21 cellular contexts compared by ENCODE assay signal in the genomic region with DNA sequence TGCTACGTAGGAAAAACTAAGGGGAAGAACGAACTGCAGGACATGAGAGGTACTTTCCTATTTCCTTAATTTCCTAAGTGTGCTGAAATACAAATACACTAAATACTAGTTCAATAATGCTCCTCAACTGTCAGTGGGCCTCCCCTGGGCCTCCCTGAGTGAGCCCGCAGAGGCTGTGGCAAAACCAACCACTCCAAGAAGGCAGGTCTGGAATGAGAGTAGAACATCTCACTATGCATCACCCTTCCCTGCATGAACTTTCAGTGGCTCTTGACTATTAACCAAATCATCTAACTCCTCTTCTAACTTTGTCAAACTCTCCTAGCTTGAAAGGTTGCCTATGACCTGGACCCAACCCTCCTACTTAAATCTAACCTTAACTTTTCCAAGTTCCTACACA.
A peak's percentile ranks its signal among the peaks of the same experiment; 100 is the strongest.
DNase-seq lines count a peak whose midpoint lies in the region; ATAC-seq, FAIRE-seq and TF ChIP-seq lines count a peak whose summit lies in the region.
"Had no signal": no experiment of that assay in that cellular context is flagged by ENCODE, and none has a peak within 500 bp of the region (broad histone marks: within the 10 kb centered on the region; RNA-seq: fewer than 3 reads in every experiment).

No MANE protein-coding gene starts in this region.

- H3K36me3 Mint-ChIP-seq in activated CD4-positive, alpha-beta T cell treated with anti-CD3 and anti-CD28 coated beads for 36 hours (ENCODE audit: low read depth) = peaks cover 37% of the 10 kb centered on the region
- H3K36me3 Mint-ChIP-seq in activated naive CD8-positive, alpha-beta T cell treated with anti-CD3 and anti-CD28 coated beads, Interleukin-2, amount 50 U/mL, for 24 hours (ENCODE audit: low read depth) = peaks cover 35% of the 10 kb centered on the region
- peaks cover 29% of the 10 kb centered on the region for H3K36me3 Mint-ChIP-seq in activated naive CD8-positive, alpha-beta T cell treated with anti-CD3 and anti-CD28 coated beads for 36 hours

- no TSS peak for BruUV-seq in GM12878 (replicated peaks; lab: Mats Ljungman, UMichigan)

- POLR2A ChIA-PET in activated CD4-positive, alpha-beta T cell treated with anti-CD3 and anti-CD28 coated beads for 36 hours (lab: Charles Lee) = interaction anchor here (0.6 kb wide), 1 partner anchor 383 kb away, joined by 3 read pairs; no protein-coding TSS in a partner anchor
- POLR2A ChIA-PET in GM12878 (lab: Charles Lee) = interaction anchor here (1.5 kb wide), 2 partner anchors 8 to 11 kb away, joined by 3 to 6 read pairs; no protein-coding TSS in a partner anchor

- 83% methylated on average over 3 of the region's 3 CpGs for WGBS in GM12878 (ENCODE audit: insufficient coverage, insufficient replicate concordance, low lambda C conversion rate, missing lambda C conversion rate)

- no peak overlapping the region for H2AFZ ChIP-seq in GM12878 (ENCODE audit: control insufficient read depth, low read depth, low read length)
- H2AFZ ChIP-seq: GM23338 had no signal

- H3K4me3 ChIP-seq in GM12878 (no peak overlapping the region), tibial artery (no peak overlapping the region)
- H3K4me3 ChIP-seq: GM23338 had no signal

- no peaks in the 10 kb centered on the region for H4K20me1 ChIP-seq in GM12878 (ENCODE audit: control insufficient read depth, insufficient read depth)

- in situ Hi-C loops in GM12878 (cut with MboI) = no loop called here

- TF ChIP-seq EP300 in GM12878 (IDR thresholded peaks at IDR 0.05; ENCODE audit: borderline replicate concordance in 1 of 2, control insufficient read depth in 1 of 2, low read depth in 2 of 2, low read length in 2 of 2) = no peak

- H3K36me3 ChIP-seq in GM12878 (ENCODE audit: control insufficient read depth in 2 of 2, insufficient read depth in 2 of 2, low read length in 1 of 2) (peaks cover 0 to 12% of the 10 kb centered on the region in 2 experiments; a peak in 3 of 4 replicates), tibial artery (peaks cover 0 to 10% (median 0%) of the 10 kb centered on the region in 3 donors)

- no peak overlapping the region for H3K27ac ChIP-seq in GM12878 (ENCODE audit: control insufficient read depth, insufficient read depth)
- H3K27ac ChIP-seq in tibial artery = peak overlapping the region; percentile 62 to 65
- H3K27ac ChIP-seq: 22Rv1 had no signal

- H3K9me3 Mint-ChIP-seq in activated CD4-positive, alpha-beta T cell treated with anti-CD3 and anti-CD28 coated beads for 36 hours (ENCODE audit: low read depth) = no peaks in the 10 kb centered on the region
- no peaks in the 10 kb centered on the region for H3K9me3 Mint-ChIP-seq in activated naive CD8-positive, alpha-beta T cell treated with anti-CD3 and anti-CD28 coated beads, Interleukin-2, amount 50 U/mL, for 24 hours
- H3K9me3 Mint-ChIP-seq in activated naive CD8-positive, alpha-beta T cell treated with anti-CD3 and anti-CD28 coated beads for 36 hours = no peaks in the 10 kb centered on the region
- H3K9me3 Mint-ChIP-seq: CD14-positive monocyte; CD8-positive, alpha-beta T cell; GM23338 had no signal

- peaks cover 38% of the 10 kb centered on the region for H3K4me1 Mint-ChIP-seq in activated CD4-positive, alpha-beta T cell treated with anti-CD3 and anti-CD28 coated beads for 36 hours
- peaks cover 41% of the 10 kb centered on the region for H3K4me1 Mint-ChIP-seq in activated naive CD8-positive, alpha-beta T cell treated with anti-CD3 and anti-CD28 coated beads, Interleukin-2, amount 50 U/mL, for 24 hours
- H3K4me1 Mint-ChIP-seq in activated naive CD8-positive, alpha-beta T cell treated with anti-CD3 and anti-CD28 coated beads for 36 hours = peaks cover 26% of the 10 kb centered on the region
- H3K4me1 Mint-ChIP-seq: CD14-positive monocyte, GM23338 had no signal

- no peaks in the 10 kb centered on the region for H3K79me2 ChIP-seq in GM12878 (ENCODE audit: control insufficient read depth, insufficient read depth, low read length)

- no peaks in the 10 kb centered on the region for H3K27me3 Mint-ChIP-seq in activated CD4-positive, alpha-beta T cell treated with anti-CD3 and anti-CD28 coated beads for 36 hours
- H3K27me3 Mint-ChIP-seq in activated naive CD8-positive, alpha-beta T cell treated with anti-CD3 and anti-CD28 coated beads, Interleukin-2, amount 50 U/mL, for 24 hours = no peaks in the 10 kb centered on the region
- no peaks in the 10 kb centered on the region for H3K27me3 Mint-ChIP-seq in activated naive CD8-positive, alpha-beta T cell treated with anti-CD3 and anti-CD28 coated beads for 36 hours

- H3K9me3 ChIP-seq in GM12878 (replicated peaks; ENCODE audit: control insufficient read depth, insufficient read depth, low read length) = no peaks in the 10 kb centered on the region
- H3K9me3 ChIP-seq in tibial artery = no peaks in the 10 kb centered on the region

- peak; percentile 10 for DNase-seq in activated CD4-positive, alpha-beta T cell treated with anti-CD3 and anti-CD28 coated beads for 36 hours
- DNase-seq in activated CD4-positive, alpha-beta T cell treated with anti-CD3 and anti-CD28 coated beads for 1 hour = no peak
- no peak for DNase-seq in activated naive CD8-positive, alpha-beta T cell treated with anti-CD3 and anti-CD28 coated beads, Interleukin-2, amount 50 U/mL, for 24 hours
- DNase-seq in activated naive CD8-positive, alpha-beta T cell treated with anti-CD3 and anti-CD28 coated beads for 36 hours = no peak
- DNase-seq in GM12878 (ENCODE audit: low read depth, low spot score) (no peak), tibial artery (no peak)
- DNase-seq: CD8-positive, alpha-beta T cell; COR-L47; DMS153; DMS79 treated with DMSO at 0.1 percent for 48 hours; EL; H7 had no signal

- TF ChIP-seq CTCF in GM12878 (IDR thresholded peaks at IDR 0.05 in 2 of 3, conservative IDR thresholded peaks at IDR 0.05 in 1 of 3; ENCODE audit: control insufficient read depth in 2 of 3, extremely low read depth in 1 of 3, insufficient read depth in 1 of 3, low read depth in 3 of 3, low read length in 3 of 3) (no peak), tibial artery (IDR thresholded peaks at IDR 0.05) (no peak)

- H3K27ac Mint-ChIP-seq in activated CD4-positive, alpha-beta T cell treated with anti-CD3 and anti-CD28 coated beads for 36 hours = no peak overlapping the region
- H3K27ac Mint-ChIP-seq in activated naive CD8-positive, alpha-beta T cell treated with anti-CD3 and anti-CD28 coated beads, Interleukin-2, amount 50 U/mL, for 24 hours = no peak overlapping the region
- no peak overlapping the region for H3K27ac Mint-ChIP-seq in activated naive CD8-positive, alpha-beta T cell treated with anti-CD3 and anti-CD28 coated beads for 36 hours
- H3K27ac Mint-ChIP-seq: CD8-positive, alpha-beta T cell; GM23338 had no signal

- no peak for ATAC-seq in activated CD4-positive, alpha-beta T cell treated with anti-CD3 and anti-CD28 coated beads for 36 hours
- peak; percentile 23 for ATAC-seq in activated naive CD8-positive, alpha-beta T cell treated with anti-CD3 and anti-CD28 coated beads, Interleukin-2, amount 50 U/mL, for 24 hours
- ATAC-seq in GM12878 (no peak), HG02763 (IDR thresholded peaks at IDR 0.05; ENCODE audit: unreplicated experiment) (no peak)
- ATAC-seq: CD8-positive, alpha-beta T cell; GM23338; HepG2 had no signal

- no peak for TF ChIP-seq POLR2A in GM12878 (IDR thresholded peaks at IDR 0.05; ENCODE audit: low read depth, low read length)

- CTCF ChIA-PET in activated CD4-positive, alpha-beta T cell treated with anti-CD3 and anti-CD28 coated beads for 36 hours (lab: Charles Lee) = interaction anchor here (0.8 to 2.5 kb wide), 3 partner anchors 27 to 86 kb away, joined by 3 to 6 read pairs (median 3); no protein-coding TSS in a partner anchor
- CTCF ChIA-PET in GM12878 (lab: Yijun Ruan, JAX) = interaction anchor here (0.7 to 1.7 kb wide), 7 partner anchors 8 to 1354 kb away, joined by 3 to 5 read pairs (median 4); no protein-coding TSS in a partner anchor

- RAD21 ChIA-PET in GM12878 (lab: Charles Lee; ENCODE audit: unreplicated experiment) = interaction anchor here (0.9 kb wide), 1 partner anchor 564 kb away, joined by 4 read pairs; no protein-coding TSS in a partner anchor

- FAIRE-seq in GM12878 (lab: Jason Lieb, UNC) = peak; percentile 59
- FAIRE-seq: D721Med, G401.6, GM12892, HepG2, HTR-8/SVneo had no signal

- no peak overlapping the region for H3K9ac ChIP-seq in GM12878 (ENCODE audit: control insufficient read depth, insufficient read depth, low read length)

- intact Hi-C loops in activated CD4-positive, alpha-beta T cell treated with anti-CD3 and anti-CD28 coated beads for 36 hours (cut with DNase I, micrococcal nuclease) = no loop called here
- intact Hi-C loops in GM12878 (cut with micrococcal nuclease; ENCODE audit: unreplicated experiment) = no loop called here
- intact Hi-C loops in tibial artery (cut with DNase I; ENCODE audit: low total_unique reads) = no loop called here

- H3K4me1 ChIP-seq in GM12878 (ENCODE audit: control insufficient read depth, insufficient read depth, low read length) = peaks cover 11% of the 10 kb centered on the region
- H3K4me1 ChIP-seq in tibial artery = peaks cover 0 to 41% (median 19%) of the 10 kb centered on the region in 4 donors

- H3K27me3 ChIP-seq in GM12878 (replicated peaks in 1 of 2; ENCODE audit: control insufficient read depth in 2 of 2, insufficient read depth in 2 of 2, low read length in 1 of 2) (no peaks in the 10 kb centered on the region), tibial artery (no peaks in the 10 kb centered on the region)

- TF ChIP-seq RAD21 in GM12878 (IDR thresholded peaks at IDR 0.05; ENCODE audit: insufficient read depth, low read depth, low read length) = no peak

- no peak overlapping the region for H3K4me3 Mint-ChIP-seq in activated CD4-positive, alpha-beta T cell treated with anti-CD3 and anti-CD28 coated beads for 36 hours
- H3K4me3 Mint-ChIP-seq in activated naive CD8-positive, alpha-beta T cell treated with anti-CD3 and anti-CD28 coated beads, Interleukin-2, amount 50 U/mL, for 24 hours = no peak overlapping the region
- H3K4me3 Mint-ChIP-seq in activated naive CD8-positive, alpha-beta T cell treated with anti-CD3 and anti-CD28 coated beads for 36 hours = no peak overlapping the region
- H3K4me3 Mint-ChIP-seq: CD14-positive monocyte; CD8-positive, alpha-beta T cell; GM23338 had no signal

- no peak overlapping the region for H3K4me2 ChIP-seq in GM12878 (ENCODE audit: control insufficient read depth, insufficient read depth)
- H3K4me2 ChIP-seq: GM23338 had no signal

- SMC1A ChIA-PET in GM12878 (lab: Charles Lee; ENCODE audit: uncharacterized antibody, unreplicated experiment) = interaction anchor here (1.0 to 2.7 kb wide), 3 partner anchors 8 to 46 kb away, joined by 3 to 7 read pairs (median 4); no protein-coding TSS in a partner anchor

TF ChIP-seq in GM12878, 131 proteins besides CTCF, POLR2A, EP300 and RAD21 (continues in another document):
- TF ChIP-seq POLR2AphosphoS5 (IDR thresholded peaks at IDR 0.05; ENCODE audit: low read length) = no peak
